Comparison of ENCODE assay signal across 8 cellular contexts in genomic region chr2:240998706-240999000, GRCh38. TPM values are rescaled to one million over a fixed set of nuclear protein-coding genes. Genes with fewer than 3 reads are reported as not detected.
DNase-seq lines count a peak whose midpoint lies in the region; ATAC-seq and TF ChIP-seq lines count a peak whose summit lies in the region.

No MANE protein-coding gene starts in this region.

- H3K27me3 ChIP-seq in PC-3 (ENCODE audit: low read length) (no peaks in the 10 kb centered on the region), fibroblast of lung (ENCODE audit: control insufficient read depth, insufficient read depth, low read length) (no peaks in the 10 kb centered on the region), sigmoid colon (no peaks in the 10 kb centered on the region)

- H3K4me3 ChIP-seq in PC-3 (ENCODE audit: low read length) (peak overlapping the region; percentile 61; the same call in 1 of the 2 replicates), fibroblast of lung (replicated peaks in 1 of 4; ENCODE audit: control extremely low read depth in 1 of 4, insufficient read depth in 1 of 4, low read depth in 3 of 4, low read length in 4 of 4) (peak overlapping the region in 3 of 4 experiments; percentile 16 to 75 (median 64)), sigmoid colon (peak overlapping the region; percentile 23 to 73 (median 57))

- H2AFZ ChIP-seq in PC-3 (ENCODE audit: low read length) = no peak overlapping the region
- no peak overlapping the region for H2AFZ ChIP-seq in fibroblast of lung (ENCODE audit: low read length)

- POLR2A ChIA-PET in PC-3 (lab: Charles Lee; ENCODE audit: unreplicated experiment) = no interaction called here

- TF ChIP-seq CTCF in PC-3 (conservative IDR thresholded peaks at IDR 0.05; ENCODE audit: low read depth, low read length) (no peak), fibroblast of lung (conservative IDR thresholded peaks at IDR 0.05 in 1 of 2, IDR thresholded peaks at IDR 0.05 in 1 of 2; ENCODE audit: low read depth in 1 of 2, low read length in 2 of 2) (no peak), sigmoid colon (IDR thresholded peaks at IDR 0.05) (no peak)

- DNase-seq in COLO668 (lab: John Stamatoyannopoulos, UW; ENCODE audit: unreplicated experiment) = peak; percentile 58
- no peak for DNase-seq in PC-3
- no peak for DNase-seq in fibroblast of lung (ENCODE audit: low read depth in 2 of 2)
- DNase-seq in sigmoid colon = no peak
- DNase-seq in kidney tubule cell (ENCODE audit: low spot score) = no peak
- no peak for DNase-seq in globus pallidus (ENCODE audit: low spot score)
- DNase-seq in left colon = no peak
- no peak for DNase-seq in Ammon's horn (ENCODE audit: low spot score)

- H3K79me2 ChIP-seq in PC-3 (ENCODE audit: low read length) (no peaks in the 10 kb centered on the region), fibroblast of lung (ENCODE audit: control insufficient read depth, insufficient read depth, low read length) (peaks cover 37% of the 10 kb centered on the region)

- TF ChIP-seq POLR2A in sigmoid colon (IDR thresholded peaks at IDR 0.05) = no peak

- H3K36me3 ChIP-seq in PC-3 (ENCODE audit: low read depth, low read length) (no peaks in the 10 kb centered on the region), fibroblast of lung (ENCODE audit: control insufficient read depth, insufficient read depth, low read length) (peaks cover 11% of the 10 kb centered on the region), sigmoid colon (peaks cover 0 to 6% (median 0%) of the 10 kb centered on the region in 4 donors)

- BruUV-seq in PC-3 (replicated peaks; lab: Mats Ljungman, UMichigan) = no TSS peak

- no peak overlapping the region for H3K9ac ChIP-seq in PC-3 (ENCODE audit: low read length)
- peak overlapping the region; percentile 63 for H3K9ac ChIP-seq in fibroblast of lung (ENCODE audit: insufficient read depth, low read length)

- WGBS in sigmoid colon, 2 donors = 1% methylated on average over 52 of the region's 52 CpGs

- H3K27ac ChIP-seq in PC-3 (ENCODE audit: low read length) = no peak overlapping the region
- H3K27ac ChIP-seq in fibroblast of lung (ENCODE audit: insufficient read depth, low read length) = no peak overlapping the region
- H3K27ac ChIP-seq in sigmoid colon = peak overlapping the region; percentile 42 to 73 (median 62)

- CTCF ChIA-PET in PC-3 (lab: Charles Lee) = no interaction called here

- no peaks in the 10 kb centered on the region for H3K9me3 ChIP-seq in PC-3 (ENCODE audit: low read length)
- H3K9me3 ChIP-seq in fibroblast of lung (ENCODE audit: control insufficient read depth, insufficient read depth, low read depth, low read length) = peaks cover 1% of the 10 kb centered on the region
- H3K9me3 ChIP-seq in sigmoid colon = peaks cover under 1 to 4% (median 2%) of the 10 kb centered on the region in 4 donors

- intact Hi-C loops in PC-3 (cut with micrococcal nuclease) = loop anchor here (10.0 kb wide), 1 partner anchor 84 kb away; no protein-coding TSS in a partner anchor
- intact Hi-C loops in sigmoid colon (cut with DNase I) = no loop called here
- intact Hi-C loops in left colon (cut with DNase I, micrococcal nuclease) = no loop called here

- H4K20me1 ChIP-seq in PC-3 (ENCODE audit: low read length) (no peaks in the 10 kb centered on the region), fibroblast of lung (ENCODE audit: control insufficient read depth, extremely low read depth, insufficient read depth, low read length) (no peaks in the 10 kb centered on the region)

- no peak for TF ChIP-seq EP300 in sigmoid colon (IDR thresholded peaks at IDR 0.05)

- ATAC-seq in PC-3 (peak; percentile 37), left colon (no peak)

- H3K4me2 ChIP-seq in PC-3 (ENCODE audit: low read length) = peak overlapping the region; percentile 73; the same call in 1 of the 2 replicates
- H3K4me2 ChIP-seq in fibroblast of lung (ENCODE audit: extremely low read depth, insufficient read depth, low read length) = no peak overlapping the region

- no peaks in the 10 kb centered on the region for H3F3A ChIP-seq in PC-3 (ENCODE audit: low read length, unreplicated experiment)

- no peaks in the 10 kb centered on the region for H3K9me2 ChIP-seq in PC-3 (replicated peaks; ENCODE audit: low read length)

- H3K4me1 ChIP-seq in PC-3 (ENCODE audit: insufficient read depth, low read length) = 0 out of 2 replicates have a peak, but pooled peaks cover 3% of the 10 kb centered on the region
- peaks cover 19% of the 10 kb centered on the region for H3K4me1 ChIP-seq in fibroblast of lung (ENCODE audit: control insufficient read depth, extremely low read depth, insufficient read depth, low read length)
- H3K4me1 ChIP-seq in sigmoid colon = peaks cover 0 to 20% (median 14%) of the 10 kb centered on the region in 4 donors

RNA-seq across cellular contexts. Expression of gene SNED1, which starts 0.2 kb away (rescaled TPM):
- total RNA-seq in PC-3 (2014; rRNA removed) (0.40 and 0.66 TPM in 2 replicates), fibroblast of lung (39.5 and 53.2 TPM in 2 replicates), sigmoid colon (10 to 100 TPM in 3 of 4 donors, 1 to 10 TPM in 1; 8.3 to 37.1 (median 17.0) TPM), left colon (10 to 100 TPM in 1 of 2 donors, 1 to 10 TPM in 1; 9.4 to 10.1 TPM)
- polyA plus RNA-seq in fibroblast of lung (10.1 and 27.2 TPM in 2 replicates), sigmoid colon (1 to 10 TPM in 2 of 3 donors, under 1 TPM in 1; 0.69 to 6.3 (median 3.0) TPM)
- polyA plus RNA-seq in fibroblast of lung (2012) = 17.4 and 52.1 TPM in 2 replicates
- polyA minus RNA-seq in fibroblast of lung (ENCODE audit: low replicate concordance) = 37.9 and 67.9 TPM in 2 replicates

Comparison
In these comparisons a context has a peak if more than half of its experiments do, and no peak if none do; other contexts are left out.
1. H3K27ac ChIP-seq: peak in sigmoid colon (4 of 4); none in PC-3 (single experiment) and fibroblast of lung (single experiment).
2. Peak in every context shown above with its lines, with median percentiles within 50 percentile points of each other: H3K4me3 ChIP-seq.